ENCODE assay signal across 1 cellular context in the genomic region with DNA sequence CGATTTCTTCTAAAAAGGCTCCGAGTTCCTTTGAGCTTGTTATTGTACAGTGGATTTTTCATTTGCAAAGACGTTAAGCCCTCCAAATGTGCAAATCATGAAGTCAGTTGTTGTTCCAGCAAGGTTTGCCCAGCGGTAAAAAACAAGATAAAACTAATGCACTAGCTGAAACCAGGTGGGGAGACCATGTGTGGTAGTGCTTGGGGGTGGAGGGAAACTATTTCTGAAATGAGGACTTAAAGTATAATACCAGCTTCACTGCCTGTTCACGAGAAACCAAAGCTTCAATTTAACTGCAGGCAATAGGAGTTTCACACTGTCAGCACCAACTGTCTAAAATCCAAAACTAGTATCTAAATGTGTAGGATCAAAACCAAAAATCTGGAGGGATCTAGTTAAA.
TF ChIP-seq lines count a peak whose summit lies in the region.

No MANE protein-coding gene starts in this region.

TF ChIP-seq in GM12878, 131 proteins besides CTCF, POLR2A, EP300 and RAD21:
- TF ChIP-seq, protein P1, sequence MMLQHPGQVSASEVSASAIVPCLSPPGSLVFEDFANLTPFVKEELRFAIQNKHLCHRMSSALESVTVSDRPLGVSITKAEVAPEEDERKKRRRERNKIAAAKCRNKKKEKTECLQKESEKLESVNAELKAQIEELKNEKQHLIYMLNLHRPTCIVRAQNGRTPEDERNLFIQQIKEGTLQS (IDR thresholded peaks at IDR 0.05; ENCODE audit: borderline replicate concordance, extremely low read depth, low read depth, low read length): no peak
- TF ChIP-seq MTA3 (IDR thresholded peaks at IDR 0.05; ENCODE audit: borderline replicate concordance, low read length): peak; percentile 55; the same call in 1 of the 2 replicates
- TF ChIP-seq, protein P2, sequence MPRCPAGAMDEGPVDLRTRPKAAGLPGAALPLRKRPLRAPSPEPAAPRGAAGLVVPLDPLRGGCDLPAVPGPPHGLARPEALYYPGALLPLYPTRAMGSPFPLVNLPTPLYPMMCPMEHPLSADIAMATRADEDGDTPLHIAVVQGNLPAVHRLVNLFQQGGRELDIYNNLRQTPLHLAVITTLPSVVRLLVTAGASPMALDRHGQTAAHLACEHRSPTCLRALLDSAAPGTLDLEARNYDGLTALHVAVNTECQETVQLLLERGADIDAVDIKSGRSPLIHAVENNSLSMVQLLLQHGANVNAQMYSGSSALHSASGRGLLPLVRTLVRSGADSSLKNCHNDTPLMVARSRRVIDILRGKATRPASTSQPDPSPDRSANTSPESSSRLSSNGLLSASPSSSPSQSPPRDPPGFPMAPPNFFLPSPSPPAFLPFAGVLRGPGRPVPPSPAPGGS (IDR thresholded peaks at IDR 0.05; ENCODE audit: borderline replicate concordance, insufficient read depth, low read depth, low read length, poor library complexity, severe bottlenecking): no peak
- TF ChIP-seq JUNB (IDR thresholded peaks at IDR 0.05): no peak
- no peak for TF ChIP-seq LARP7 (IDR thresholded peaks at IDR 0.05)
- TF ChIP-seq BACH1 (IDR thresholded peaks at IDR 0.05; ENCODE audit: borderline replicate concordance): no peak
- TF ChIP-seq BMI1 (IDR thresholded peaks at IDR 0.05; ENCODE audit: borderline replicate concordance): no peak
